16 cellular contexts compared by ENCODE assay signal in genomic region chr9:98908897-98909634, GRCh38. TPM values are rescaled to one million over a fixed set of nuclear protein-coding genes. Genes with fewer than 3 reads are reported as not detected.
DNase-seq lines count a peak whose midpoint lies in the region; ATAC-seq and TF ChIP-seq lines count a peak whose summit lies in the region.
"Had no signal": no experiment of that assay in that cellular context is flagged by ENCODE, and none has a peak within 500 bp of the region (broad histone marks: within the 10 kb centered on the region; RNA-seq: fewer than 3 reads in every experiment).

No MANE protein-coding gene starts in this region.

- H3K4me3 ChIP-seq in RWPE2 (ENCODE audit: severe bottlenecking) (no peak overlapping the region), fibroblast of the aortic adventitia (ENCODE audit: low read depth, low read length) (no peak overlapping the region)
- H3K4me3 ChIP-seq: testis had no signal

- no peaks in the 10 kb centered on the region for H3K27me3 ChIP-seq in RWPE2 (ENCODE audit: insufficient read depth, poor library complexity, severe bottlenecking)
- H3K27me3 ChIP-seq: testis had no signal

- no peaks in the 10 kb centered on the region for H3K9me3 ChIP-seq in RWPE2 (ENCODE audit: severe bottlenecking)
- H3K9me3 ChIP-seq: testis had no signal

- TF ChIP-seq CTCF in AG09319 (IDR thresholded peaks at IDR 0.05; ENCODE audit: low read depth, low read length) (no peak), RWPE2 (IDR thresholded peaks at IDR 0.05; ENCODE audit: poor library complexity, severe bottlenecking) (no peak), fibroblast of the aortic adventitia (IDR thresholded peaks at IDR 0.05; ENCODE audit: insufficient read depth, low read length) (no peak)

- peaks cover 7% of the 10 kb centered on the region for H3K4me1 ChIP-seq in RWPE2 (ENCODE audit: insufficient read depth, poor library complexity, severe bottlenecking)

- DNase-seq in AG09319 (ENCODE audit: extremely low read depth, low read depth) (peak; percentile 92), RWPE2 (ENCODE audit: low spot score) (no peak), fibroblast of the aortic adventitia (ENCODE audit: low read depth) (peak; percentile 93), sciatic nerve (ENCODE audit: low spot score) (no peak), midbrain (lab: John Stamatoyannopoulos, UW) (no peak)
- DNase-seq in stimulated activated CD4-positive, alpha-beta T cell treated with anti-CD3 and anti-CD28 coated beads, Interleukin-4, amount 100 ng/mL, for 1 hour: no peak
- DNase-seq: activated T-cell treated with anti-CD3 and anti-CD28 coated beads, Interleukin-2, amount 50 U/mL, for 24 hours; CD4-positive, alpha-beta T cell; cerebellar nuclear complex; NCI-H2081 treated with DMSO at 0.1 percent for 48 hours; nephron progenitor cell; PC-3; stimulated activated CD4-positive, alpha-beta T cell treated with anti-CD3 and anti-CD28 coated beads, Interleukin-2, amount 100 ng/mL, for 48 hours had no signal

- H3K36me3 ChIP-seq in RWPE2 (ENCODE audit: low read depth): no peaks in the 10 kb centered on the region

- intact Hi-C loops in sciatic nerve (cut with DNase I): no loop called here

- ATAC-seq in RWPE2 (ENCODE audit: low read depth) (peak; percentile 70), sciatic nerve (peak; percentile 54), GM19328 (IDR thresholded peaks at IDR 0.05; ENCODE audit: unreplicated experiment) (no peak), HG02759 (IDR thresholded peaks at IDR 0.05; ENCODE audit: unreplicated experiment) (no peak)

- H3K27ac ChIP-seq in RWPE2 (ENCODE audit: poor library complexity, severe bottlenecking): no peak overlapping the region

RNA-seq across cellular contexts. Expression of gene COL15A1, which starts 34.6 kb away (rescaled TPM):
- total RNA-seq in fibroblast of the aortic adventitia (ENCODE audit: low replicate concordance): 25.1 and 25.3 TPM in 2 replicates
- total RNA-seq in sciatic nerve: 94.6 TPM
- total RNA-seq: CD4-positive, alpha-beta T cell had no signal

Comparison
In these comparisons a context has a peak if more than half of its experiments do, and no peak if none do; other contexts are left out.
1. DNase-seq: peak in AG09319 (single experiment) and fibroblast of the aortic adventitia (single experiment); none in RWPE2 (single experiment), sciatic nerve (single experiment), stimulated activated CD4-positive, alpha-beta T cell treated with anti-CD3 and anti-CD28 coated beads, Interleukin-4, amount 100 ng/mL, for 1 hour (single experiment) and midbrain (single experiment).
2. ATAC-seq: peak in RWPE2 (single experiment) and sciatic nerve (single experiment); none in GM19328 (single experiment) and HG02759 (single experiment).